In genomic region chr16:85363881-85364280, GRCh38 we compare ENCODE assay signal across 21 cellular contexts.
DNase-seq lines count a peak whose midpoint lies in the region; ATAC-seq, FAIRE-seq and TF ChIP-seq lines count a peak whose summit lies in the region.
"Had no signal": no experiment of that assay in that cellular context is flagged by ENCODE, and none has a peak within 500 bp of the region (broad histone marks: within the 10 kb centered on the region; RNA-seq: fewer than 3 reads in every experiment).

No MANE protein-coding gene starts in this region.

- CTCF ChIA-PET in AG04450 (lab: Charles Lee) = no interaction called here

- peak overlapping the region; percentile 52 for H3K27ac ChIP-seq in AG04450 (ENCODE audit: low read depth, low read length)
- H3K27ac ChIP-seq: A549, left lung, tibial artery had no signal

- ATAC-seq in HG02840 (IDR thresholded peaks at IDR 0.05; ENCODE audit: low FRiP score, unreplicated experiment) = no peak
- ATAC-seq: A549; activated T-helper 17 cell treated with anti-CD3 and anti-CD28 coated beads, Interleukin-2, amount 50 U/mL, for 72 hours; left lung had no signal

- POLR2A ChIA-PET in AG04450 (lab: Yijun Ruan, JAX) = interaction anchor here (1.5 kb wide), 1 partner anchor 27 kb away, joined by 3 read pairs; no protein-coding TSS in a partner anchor

- no peaks in the 10 kb centered on the region for H3K27me3 ChIP-seq in AG04450 (ENCODE audit: control insufficient read depth, insufficient read depth, low read length)
- H3K27me3 ChIP-seq: adrenal gland, left lung, tibial artery had no signal

- no peak for TF ChIP-seq CTCF in AG04450 (IDR thresholded peaks at IDR 0.05; ENCODE audit: low read depth, low read length)

- no peaks in the 10 kb centered on the region; the same call in 1 of the 2 replicates for H3K9me3 ChIP-seq in AG04450 (ENCODE audit: control insufficient read depth, insufficient read depth, low read length)
- H3K9me3 ChIP-seq: A549, adrenal gland, left lung had no signal

- no peak overlapping the region for H3K4me3 ChIP-seq in AG04450 (ENCODE audit: low read depth, low read length)
- H3K4me3 ChIP-seq: A549, adrenal gland, left lung, tibial artery had no signal

- peak; percentile 64 for DNase-seq in AG04450 (ENCODE audit: low read depth, low spot score)
- DNase-seq in HTR-8/SVneo (ENCODE audit: insufficient read length, low spot score) = no peak
- DNase-seq in dedifferentiated amniotic fluid mesenchymal stem cell (ENCODE audit: extremely low spot score) = peak; percentile 93
- DNase-seq in non-pigmented ciliary epithelial cell (ENCODE audit: low read depth) = peak; percentile 50
- DNase-seq in T-helper 1 cell = no peak
- DNase-seq in hippocampal formation (lab: John Stamatoyannopoulos, UW) = no peak
- no peak for DNase-seq in NCI-H510A (lab: John Stamatoyannopoulos, UW)
- DNase-seq: activated B cell treated with CpG ODN at 0.5 μM for 24 hours; activated CD8-positive, alpha-beta memory T cell treated with anti-CD3 and anti-CD28 coated beads for 24 hours; adrenal gland; CD8-positive, alpha-beta memory T cell; left lung; NCI-H2029 treated with DMSO at 0.1 percent for 48 hours; Right ventricle myocardium superior; stimulated activated CD4-positive, alpha-beta T cell treated with anti-CD3 and anti-CD28 coated beads, Interleukin-2, amount 100 ng/mL, for 48 hours; T-helper 2 cell; tibial artery had no signal

- peak; percentile 76 for FAIRE-seq in HTR-8/SVneo (lab: Jason Lieb, UNC)
- FAIRE-seq: A549, colon had no signal

Comparison
In these comparisons a context has a peak if more than half of its experiments do, and no peak if none do; other contexts are left out.
1. DNase-seq: peak in AG04450 (single experiment), dedifferentiated amniotic fluid mesenchymal stem cell (single experiment) and non-pigmented ciliary epithelial cell (single experiment); none in HTR-8/SVneo (single experiment), T-helper 1 cell (0 of 5), hippocampal formation (0 of 2) and NCI-H510A (single experiment).